ENCODE assay signal across 8 cellular contexts in the genomic region with DNA sequence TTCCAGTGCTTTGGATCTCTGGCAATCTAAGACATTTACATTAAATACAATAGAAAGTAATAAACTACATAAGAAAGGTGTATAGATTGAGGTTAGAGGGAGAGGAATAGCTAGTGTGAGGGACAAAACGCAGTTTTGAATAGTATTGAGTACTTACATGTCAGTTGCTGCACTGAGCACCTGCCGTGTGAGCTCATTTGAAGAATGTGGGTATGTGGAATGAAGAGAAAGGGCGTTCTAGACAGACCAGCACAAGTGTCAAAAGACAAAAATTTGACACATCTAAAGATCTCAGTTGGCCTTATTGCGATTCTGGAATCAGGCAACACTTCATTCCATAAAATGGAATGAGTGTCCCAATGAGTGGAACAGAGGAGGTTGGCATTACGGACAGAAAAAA. TPM values are rescaled to one million over a fixed set of nuclear protein-coding genes. Genes with fewer than 3 reads are reported as not detected.
DNase-seq lines count a peak whose midpoint lies in the region; TF ChIP-seq lines count a peak whose summit lies in the region.

No MANE protein-coding gene starts in this region.

- CTCF ChIA-PET in GM10248 (lab: Yijun Ruan, JAX) = interaction anchor here (0.9 to 1.0 kb wide), 2 partner anchors 16 to 120 kb away, joined by 3 to 4 read pairs; no protein-coding TSS in a partner anchor

- H3K9me3 ChIP-seq in OCI-LY1 (ENCODE audit: low read length) (no peaks in the 10 kb centered on the region), ectodermal cell (ENCODE audit: control insufficient read depth, low read length) (no peaks in the 10 kb centered on the region), osteoblast (ENCODE audit: low read depth, low read length) (no peaks in the 10 kb centered on the region)

- peak overlapping the region; percentile 87; the same call in 1 of the 2 replicates for H2AFZ ChIP-seq in OCI-LY1 (ENCODE audit: low read length)
- peak overlapping the region; percentile 95 for H2AFZ ChIP-seq in osteoblast (ENCODE audit: low read length)

- DNase-seq in GM10248 (ENCODE audit: extremely low spot score) (peak; percentile 11), osteoblast (ENCODE audit: insufficient read length, low spot score, missing footprints) (no peak), OCI-M2 (lab: John Stamatoyannopoulos, UW; ENCODE audit: unreplicated experiment) (no peak), NCI-H1436 treated with DMSO at 0.1 percent for 48 hours (lab: John Stamatoyannopoulos, UW) (no peak), cortex of kidney (lab: John Stamatoyannopoulos, UW) (no peak), amniotic stem cell (lab: John Stamatoyannopoulos, UW) (no peak)

- 79 to 81% methylated on average over 5 of the region's 5 CpGs for WGBS in ectodermal cell, 2 experiments

- no peaks in the 10 kb centered on the region for H3K27me3 ChIP-seq in OCI-LY1 (ENCODE audit: insufficient read depth, low read length)
- H3K27me3 ChIP-seq in ectodermal cell (ENCODE audit: control insufficient read depth, insufficient read depth, low read length, poor library complexity, severe bottlenecking) = no peaks in the 10 kb centered on the region
- no peaks in the 10 kb centered on the region for H3K27me3 ChIP-seq in osteoblast (ENCODE audit: insufficient read depth, low read length)

- H3K4me2 ChIP-seq in OCI-LY1 (ENCODE audit: low read length) = peak overlapping the region; percentile 80
- peak overlapping the region; percentile 95 for H3K4me2 ChIP-seq in osteoblast (ENCODE audit: insufficient read depth, low read length)

- H3K79me2 ChIP-seq in OCI-LY1 (ENCODE audit: insufficient read depth, low read length) = peaks cover 19% of the 10 kb centered on the region
- peaks cover 27% of the 10 kb centered on the region for H3K79me2 ChIP-seq in osteoblast (ENCODE audit: insufficient read depth, low read length)

- no peaks in the 10 kb centered on the region for H3F3A ChIP-seq in OCI-LY1 (ENCODE audit: insufficient read depth, low read length)

- POLR2A ChIA-PET in GM10248 (lab: Yijun Ruan, JAX) = no interaction called here

- no peaks in the 10 kb centered on the region for H4K20me1 ChIP-seq in OCI-LY1 (ENCODE audit: insufficient read depth, low read length)
- H4K20me1 ChIP-seq in osteoblast (ENCODE audit: insufficient read depth, low read length) = no peaks in the 10 kb centered on the region

- H3K4me3 ChIP-seq in OCI-LY1 (ENCODE audit: low read depth, low read length, poor library complexity, severe bottlenecking) = peak overlapping the region; percentile 91
- peak overlapping the region; percentile 90 for H3K4me3 ChIP-seq in ectodermal cell (ENCODE audit: insufficient read depth, low read depth, low read length)
- H3K4me3 ChIP-seq in osteoblast (ENCODE audit: insufficient read depth, low read length) = peak overlapping the region; percentile 85

- H3K9ac ChIP-seq in OCI-LY1 (ENCODE audit: low read length) = peak overlapping the region; percentile 97

- peaks cover 32% of the 10 kb centered on the region for H3K4me1 ChIP-seq in OCI-LY1 (ENCODE audit: insufficient read depth, low read length, severe bottlenecking)
- peaks cover 22% of the 10 kb centered on the region for H3K4me1 ChIP-seq in ectodermal cell (ENCODE audit: control insufficient read depth, insufficient read depth, low read length)
- H3K4me1 ChIP-seq in osteoblast (ENCODE audit: insufficient read depth, low read length) = peaks cover 28% of the 10 kb centered on the region

- H3K36me3 ChIP-seq in OCI-LY1 (ENCODE audit: insufficient read depth, low read length) (peaks cover 20% of the 10 kb centered on the region), ectodermal cell (ENCODE audit: control insufficient read depth, insufficient read depth, low read length) (no peaks in the 10 kb centered on the region), osteoblast (ENCODE audit: insufficient read depth, low read length) (peaks cover 4% of the 10 kb centered on the region)

- H3K9me2 ChIP-seq in OCI-LY1 (ENCODE audit: low read depth, low read length) = no peaks in the 10 kb centered on the region

- TF ChIP-seq CTCF in GM10248 (IDR thresholded peaks at IDR 0.05; ENCODE audit: control extremely low read depth, extremely low read depth, low read depth, missing control alignments) (no peak), OCI-LY1 (IDR thresholded peaks at IDR 0.05; ENCODE audit: low read length) (no peak), osteoblast (IDR thresholded peaks at IDR 0.05; ENCODE audit: extremely low read depth, low read depth, low read length) (no peak)

- no peak overlapping the region for H3K27ac ChIP-seq in OCI-LY1 (ENCODE audit: low read depth, low read length, poor library complexity, severe bottlenecking)
- no peak overlapping the region for H3K27ac ChIP-seq in ectodermal cell (ENCODE audit: insufficient read depth, low read depth, low read length, poor library complexity, severe bottlenecking)
- H3K27ac ChIP-seq in osteoblast (ENCODE audit: low read depth, low read length) = no peak overlapping the region

RNA-seq across cellular contexts. Expression of gene ICE2, which starts 0.8 kb away (rescaled TPM):
- 76.5 TPM for polyA plus RNA-seq in ectodermal cell (2013, experiment 1 of 4)
- polyA plus RNA-seq in ectodermal cell (2013, experiment 2 of 4) = 89.9 TPM
- polyA plus RNA-seq in ectodermal cell (2013, experiment 3 of 4) = 73.4 TPM
- polyA plus RNA-seq in ectodermal cell (2013, experiment 4 of 4) = 82.0 TPM
- total RNA-seq in osteoblast = 26.4 and 30.1 TPM in 2 replicates
